ENCODE assay signal across 1 cellular context in the genomic region with DNA sequence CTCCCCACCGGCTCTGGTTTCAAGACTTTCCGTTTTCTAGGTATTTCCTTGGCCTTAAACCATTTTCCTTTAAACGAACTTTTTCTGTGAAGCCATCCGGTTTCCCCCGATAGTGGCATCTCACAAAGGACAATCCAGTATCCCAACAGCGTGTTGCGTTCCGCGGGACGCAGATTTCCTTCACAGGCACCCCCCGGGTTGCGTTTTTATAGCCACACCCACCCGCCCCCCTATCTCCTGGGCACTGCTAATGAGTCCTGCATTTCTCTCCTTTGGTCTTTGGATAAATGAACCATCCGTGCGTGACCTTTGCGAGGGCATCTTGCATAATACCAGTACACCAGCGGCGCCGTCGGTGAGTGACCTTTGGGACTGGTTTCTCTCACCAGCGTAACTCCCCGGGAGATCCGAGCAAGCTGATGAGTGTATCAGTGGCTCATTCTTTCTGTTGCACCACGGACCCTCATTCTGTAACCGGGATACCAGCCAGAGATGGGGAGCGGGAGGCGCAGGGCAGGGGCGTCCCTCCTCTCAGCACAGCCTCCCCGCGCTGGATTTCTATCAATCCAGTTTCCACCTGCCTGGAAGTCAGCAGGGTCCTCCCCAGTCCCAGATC.
TF ChIP-seq lines count a peak whose summit lies in the region.

No MANE protein-coding gene starts in this region.

TF ChIP-seq in K562, 482 proteins besides CTCF, POLR2A, EP300 and RAD21 (continued from another document):
- TF ChIP-seq, protein P1, sequence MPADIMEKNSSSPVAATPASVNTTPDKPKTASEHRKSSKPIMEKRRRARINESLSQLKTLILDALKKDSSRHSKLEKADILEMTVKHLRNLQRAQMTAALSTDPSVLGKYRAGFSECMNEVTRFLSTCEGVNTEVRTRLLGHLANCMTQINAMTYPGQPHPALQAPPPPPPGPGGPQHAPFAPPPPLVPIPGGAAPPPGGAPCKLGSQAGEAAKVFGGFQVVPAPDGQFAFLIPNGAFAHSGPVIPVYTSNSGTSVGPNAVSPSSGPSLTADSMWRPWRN (IDR thresholded peaks at IDR 0.05; ENCODE audit: low read depth): no peak
- TF ChIP-seq SAFB2 (IDR thresholded peaks at IDR 0.05; ENCODE audit: borderline replicate concordance, low read depth, low read length, severe bottlenecking) (no peak), EGR1 (conservative IDR thresholded peaks at IDR 0.05) (no peak), ZFP36 (IDR thresholded peaks at IDR 0.05; ENCODE audit: low read depth, low read length, partially characterized antibody) (no peak), YY1 (IDR thresholded peaks at IDR 0.05; ENCODE audit: borderline replicate concordance in 1 of 3, control insufficient read depth in 1 of 3, extremely low read depth in 1 of 3, insufficient read depth in 3 of 3, insufficient read length in 1 of 3, insufficient replicate concordance in 2 of 3, low read depth in 1 of 3, low read length in 2 of 3) (peak in 1 of 3 experiments; percentile 4), ZNF175 (CRISPR knock-in tag; IDR thresholded peaks at IDR 0.05; ENCODE audit: low read depth) (no peak), PRPF4 (IDR thresholded peaks at IDR 0.05; ENCODE audit: insufficient read depth, low read depth, low read length, poor library complexity, severe bottlenecking) (no peak), NEUROD1 (IDR thresholded peaks at IDR 0.05; ENCODE audit: borderline replicate concordance, low read depth, low read length, partially characterized antibody) (no peak), ZSCAN29 (IDR thresholded peaks at IDR 0.05) (no peak), ATF7 (IDR thresholded peaks at IDR 0.05) (no peak), ZNF23 (CRISPR knock-in tag; IDR thresholded peaks at IDR 0.05) (no peak), LEF1 (IDR thresholded peaks at IDR 0.05) (no peak), BRCA1 (IDR thresholded peaks at IDR 0.05) (no peak), BRCA1 (CRISPR knock-in tag; IDR thresholded peaks at IDR 0.05) (no peak), SREBF1 (IDR thresholded peaks at IDR 0.05; ENCODE audit: borderline replicate concordance, low read depth, low read length) (no peak), ZBTB11 (CRISPR knock-in tag; IDR thresholded peaks at IDR 0.05) (no peak), PPARD (CRISPR knock-in tag; IDR thresholded peaks at IDR 0.05) (no peak), IRF2 (CRISPR knock-in tag; IDR thresholded peaks at IDR 0.05) (no peak), MYBL2 (IDR thresholded peaks at IDR 0.05; ENCODE audit: low read depth) (no peak), MYBL2 (CRISPR knock-in tag; IDR thresholded peaks at IDR 0.05; ENCODE audit: borderline replicate concordance) (no peak), ZC3H4 (CRISPR knock-in tag; IDR thresholded peaks at IDR 0.05; ENCODE audit: borderline replicate concordance) (no peak), ZNF165 (CRISPR knock-in tag; IDR thresholded peaks at IDR 0.05; ENCODE audit: borderline replicate concordance) (no peak), SNIP1 (IDR thresholded peaks at IDR 0.05; ENCODE audit: low read depth) (no peak), CCNT2 (IDR thresholded peaks at IDR 0.05; ENCODE audit: borderline replicate concordance, extremely low read depth, insufficient read length, low read depth, low read length) (no peak), ZNF347 (CRISPR knock-in tag; IDR thresholded peaks at IDR 0.05; ENCODE audit: low read depth) (no peak), KLF16 (IDR thresholded peaks at IDR 0.05) (no peak), ELF1 (tag; IDR thresholded peaks at IDR 0.05) (no peak), TBP (optimal IDR thresholded peaks at IDR 0.05; ENCODE audit: low read depth, low read length) (no peak), PHB2 (IDR thresholded peaks at IDR 0.05; ENCODE audit: low read depth) (no peak), HDGF (IDR thresholded peaks at IDR 0.05) (no peak), STAT5B (CRISPR knock-in tag; IDR thresholded peaks at IDR 0.05) (no peak), ZNF780A (CRISPR knock-in tag; IDR thresholded peaks at IDR 0.05) (no peak), KDM5B (IDR thresholded peaks at IDR 0.05; ENCODE audit: insufficient replicate concordance, low read depth, low read length) (no peak), ZNF408 (CRISPR knock-in tag; IDR thresholded peaks at IDR 0.05; ENCODE audit: low read depth) (no peak), ZNF444 (CRISPR knock-in tag; IDR thresholded peaks at IDR 0.05) (no peak), CREB1 (IDR thresholded peaks at IDR 0.05) (no peak; the same call in 1 of the 2 replicates), CREB1 (CRISPR knock-in tag; IDR thresholded peaks at IDR 0.05) (no peak), CBFA2T2 (conservative IDR thresholded peaks at IDR 0.05) (no peak), HMGN3 (IDR thresholded peaks at IDR 0.05; ENCODE audit: borderline replicate concordance, extremely low read depth, insufficient read length, low read depth, low read length) (no peak), RNF2 (IDR thresholded peaks at IDR 0.05) (no peak), MXI1 (IDR thresholded peaks at IDR 0.05; ENCODE audit: low read depth, low read length) (no peak), ZNF589 (CRISPR knock-in tag; IDR thresholded peaks at IDR 0.05; ENCODE audit: low read depth) (no peak), RBFOX2 (IDR thresholded peaks at IDR 0.05; ENCODE audit: low read depth, low read length) (no peak), ZNF785 (CRISPR knock-in tag; IDR thresholded peaks at IDR 0.05) (no peak), ZNF449 (CRISPR knock-in tag; IDR thresholded peaks at IDR 0.05) (no peak), EHMT2 (IDR thresholded peaks at IDR 0.05) (no peak), GABPB1 (CRISPR knock-in tag; IDR thresholded peaks at IDR 0.05) (no peak; the same call in 1 of the 2 replicates), ZNF764 (CRISPR knock-in tag; IDR thresholded peaks at IDR 0.05; ENCODE audit: low read depth) (no peak), ZNF431 (CRISPR knock-in tag; IDR thresholded peaks at IDR 0.05) (0 out of 2 replicates have a peak, but pooled peaks have one; percentile 31), SNAPC5 (CRISPR knock-in tag; IDR thresholded peaks at IDR 0.05) (no peak), FUS (optimal IDR thresholded peaks at IDR 0.05; ENCODE audit: low read depth, low read length) (no peak), ZNF740 (CRISPR knock-in tag; IDR thresholded peaks at IDR 0.05) (peak; percentile 65; the same call in 1 of the 2 replicates), ZNF740 (tag; IDR thresholded peaks at IDR 0.05) (no peak), RFX7 (CRISPR knock-in tag; IDR thresholded peaks at IDR 0.05) (no peak), GTF2A2 (tag; IDR thresholded peaks at IDR 0.05) (no peak; the same call in 1 of the 2 replicates), PML (IDR thresholded peaks at IDR 0.05; ENCODE audit: low read length) (no peak), ETS2 (tag; IDR thresholded peaks at IDR 0.05; ENCODE audit: borderline replicate concordance, poor library complexity, severe bottlenecking) (no peak), PCBP2 (IDR thresholded peaks at IDR 0.05; ENCODE audit: low read depth, low read length, poor library complexity, severe bottlenecking) (no peak), ELF4 (CRISPR knock-in tag; IDR thresholded peaks at IDR 0.05) (no peak), ARNT (IDR thresholded peaks at IDR 0.05) (no peak; a peak in 1 of 4 replicates), NFXL1 (CRISPR knock-in tag; IDR thresholded peaks at IDR 0.05) (no peak)
- TF ChIP-seq, protein P2, sequence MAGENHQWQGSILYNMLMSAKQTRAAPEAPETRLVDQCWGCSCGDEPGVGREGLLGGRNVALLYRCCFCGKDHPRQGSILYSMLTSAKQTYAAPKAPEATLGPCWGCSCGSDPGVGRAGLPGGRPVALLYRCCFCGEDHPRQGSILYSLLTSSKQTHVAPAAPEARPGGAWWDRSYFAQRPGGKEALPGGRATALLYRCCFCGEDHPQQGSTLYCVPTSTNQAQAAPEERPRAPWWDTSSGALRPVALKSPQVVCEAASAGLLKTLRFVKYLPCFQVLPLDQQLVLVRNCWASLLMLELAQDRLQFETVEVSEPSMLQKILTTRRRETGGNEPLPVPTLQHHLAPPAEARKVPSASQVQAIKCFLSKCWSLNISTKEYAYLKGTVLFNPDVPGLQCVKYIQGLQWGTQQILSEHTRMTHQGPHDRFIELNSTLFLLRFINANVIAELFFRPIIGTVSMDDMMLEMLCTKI (IDR thresholded peaks at IDR 0.05; ENCODE audit: partially characterized antibody): no peak
- TF ChIP-seq, protein P3, sequence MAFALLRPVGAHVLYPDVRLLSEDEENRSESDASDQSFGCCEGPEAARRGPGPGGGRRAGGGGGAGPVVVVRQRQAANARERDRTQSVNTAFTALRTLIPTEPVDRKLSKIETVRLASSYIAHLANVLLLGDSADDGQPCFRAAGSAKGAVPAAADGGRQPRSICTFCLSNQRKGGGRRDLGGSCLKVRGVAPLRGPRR (CRISPR knock-in tag; IDR thresholded peaks at IDR 0.05): no peak
- TF ChIP-seq, protein P4, sequence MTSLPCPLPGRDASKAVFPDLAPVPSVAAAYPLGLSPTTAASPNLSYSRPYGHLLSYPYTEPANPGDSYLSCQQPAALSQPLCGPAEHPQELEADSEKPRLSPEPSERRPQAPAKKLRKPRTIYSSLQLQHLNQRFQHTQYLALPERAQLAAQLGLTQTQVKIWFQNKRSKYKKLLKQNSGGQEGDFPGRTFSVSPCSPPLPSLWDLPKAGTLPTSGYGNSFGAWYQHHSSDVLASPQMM (CRISPR knock-in tag; IDR thresholded peaks at IDR 0.05): no peak
- TF ChIP-seq, protein P5, sequence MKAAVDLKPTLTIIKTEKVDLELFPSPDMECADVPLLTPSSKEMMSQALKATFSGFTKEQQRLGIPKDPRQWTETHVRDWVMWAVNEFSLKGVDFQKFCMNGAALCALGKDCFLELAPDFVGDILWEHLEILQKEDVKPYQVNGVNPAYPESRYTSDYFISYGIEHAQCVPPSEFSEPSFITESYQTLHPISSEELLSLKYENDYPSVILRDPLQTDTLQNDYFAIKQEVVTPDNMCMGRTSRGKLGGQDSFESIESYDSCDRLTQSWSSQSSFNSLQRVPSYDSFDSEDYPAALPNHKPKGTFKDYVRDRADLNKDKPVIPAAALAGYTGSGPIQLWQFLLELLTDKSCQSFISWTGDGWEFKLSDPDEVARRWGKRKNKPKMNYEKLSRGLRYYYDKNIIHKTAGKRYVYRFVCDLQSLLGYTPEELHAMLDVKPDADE (conservative IDR thresholded peaks at IDR 0.05; ENCODE audit: control insufficient read depth, low read depth, low read length): peak; percentile 45; the same call in 1 of the 2 replicates
- TF ChIP-seq, protein P6, sequence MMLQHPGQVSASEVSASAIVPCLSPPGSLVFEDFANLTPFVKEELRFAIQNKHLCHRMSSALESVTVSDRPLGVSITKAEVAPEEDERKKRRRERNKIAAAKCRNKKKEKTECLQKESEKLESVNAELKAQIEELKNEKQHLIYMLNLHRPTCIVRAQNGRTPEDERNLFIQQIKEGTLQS (IDR thresholded peaks at IDR 0.05): peak; percentile 55
- TF ChIP-seq, protein P6 (CRISPR knock-in tag; conservative IDR thresholded peaks at IDR 0.05): no peak
